8 cellular contexts compared by ENCODE assay signal in genomic region chr19:588093-588742, GRCh38. TPM values are rescaled to one million over a fixed set of nuclear protein-coding genes. Genes with fewer than 3 reads are reported as not detected.
DNase-seq lines count a peak whose midpoint lies in the region; ATAC-seq and TF ChIP-seq lines count a peak whose summit lies in the region.

No MANE protein-coding gene starts in this region.

- H3K27me3 Mint-ChIP-seq in activated naive CD8-positive, alpha-beta T cell treated with anti-CD3 and anti-CD28 coated beads for 36 hours = peaks cover 44% of the 10 kb centered on the region

- TF ChIP-seq CTCF in NB4 (IDR thresholded peaks at IDR 0.05; ENCODE audit: low read depth, low read length) = peak; percentile 45

- DNase-seq in EH (ENCODE audit: low read depth) (peak; percentile 93), NB4 (ENCODE audit: low read depth) (peak; percentile 77), SHP77 treated with DMSO at 0.1 percent for 48 hours (lab: John Stamatoyannopoulos, UW) (peak; percentile 77), Right ventricle myocardium superior (peak; percentile 78), retina (peak; percentile 77)
- DNase-seq in activated naive CD8-positive, alpha-beta T cell treated with anti-CD3 and anti-CD28 coated beads for 36 hours = peak; percentile 78

- H3K4me3 Mint-ChIP-seq in activated naive CD8-positive, alpha-beta T cell treated with anti-CD3 and anti-CD28 coated beads for 36 hours = no peak overlapping the region

- H3K27ac Mint-ChIP-seq in activated naive CD8-positive, alpha-beta T cell treated with anti-CD3 and anti-CD28 coated beads for 36 hours = no peak overlapping the region

- intact Hi-C loops in Right ventricle myocardium superior (cut with DNase I) = no loop called here

- H3K36me3 Mint-ChIP-seq in activated naive CD8-positive, alpha-beta T cell treated with anti-CD3 and anti-CD28 coated beads for 36 hours = no peaks in the 10 kb centered on the region

- no peak overlapping the region for H3K4me3 ChIP-seq in NB4 (ENCODE audit: low read depth, low read length)

- H3K4me1 Mint-ChIP-seq in activated naive CD8-positive, alpha-beta T cell treated with anti-CD3 and anti-CD28 coated beads for 36 hours = peaks cover 5% of the 10 kb centered on the region

- no peak for TF ChIP-seq POLR2A in NB4 (IDR thresholded peaks at IDR 0.05; ENCODE audit: extremely low read depth, insufficient read length)

- peak; percentile 28 for ATAC-seq in Right ventricle myocardium superior (ENCODE audit: poor library complexity)
- no peak for ATAC-seq in GM18520 (IDR thresholded peaks at IDR 0.05; ENCODE audit: unreplicated experiment)
- ATAC-seq in GM19467 (IDR thresholded peaks at IDR 0.05; ENCODE audit: unreplicated experiment) = no peak

- no peaks in the 10 kb centered on the region for H3K9me3 Mint-ChIP-seq in activated naive CD8-positive, alpha-beta T cell treated with anti-CD3 and anti-CD28 coated beads for 36 hours

RNA-seq across cellular contexts. Expression of gene HCN2, which starts 1.5 kb away (rescaled TPM):
- under 1 TPM; 0.31 to 0.34 TPM for total RNA-seq in activated naive CD8-positive, alpha-beta T cell treated with anti-CD3 and anti-CD28 coated beads for 36 hours
- total RNA-seq in Right ventricle myocardium superior = 4.1 TPM

RNA-seq across cellular contexts. Expression of gene BSG, which starts 15.8 kb away (rescaled TPM):
- total RNA-seq in activated naive CD8-positive, alpha-beta T cell treated with anti-CD3 and anti-CD28 coated beads for 36 hours = 100 to 1,000 TPM; 167 to 168 TPM
- total RNA-seq in Right ventricle myocardium superior = 1,928 TPM

RNA-seq across cellular contexts. Expression of gene GZMM, which starts 44.4 kb away (rescaled TPM):
- total RNA-seq in activated naive CD8-positive, alpha-beta T cell treated with anti-CD3 and anti-CD28 coated beads for 36 hours = 10 to 100 TPM; 42.0 to 49.0 TPM
- total RNA-seq in Right ventricle myocardium superior = 0.32 TPM

RNA-seq across cellular contexts. Expression of gene POLRMT, which starts 45.1 kb away (rescaled TPM):
- 10 to 100 TPM; 73.3 to 74.6 TPM for total RNA-seq in activated naive CD8-positive, alpha-beta T cell treated with anti-CD3 and anti-CD28 coated beads for 36 hours
- 54.5 TPM for total RNA-seq in Right ventricle myocardium superior

RNA-seq across cellular contexts. Expression of gene FGF22, which starts 51.5 kb away (rescaled TPM):
- not detected for total RNA-seq in activated naive CD8-positive, alpha-beta T cell treated with anti-CD3 and anti-CD28 coated beads for 36 hours
- not detected for total RNA-seq in Right ventricle myocardium superior

Comparison
In these comparisons a context has a peak if more than half of its experiments do, and no peak if none do; other contexts are left out.
1. RNA of gene BSG, which starts 15.8 kb away (total RNA-seq): 1,928 TPM in Right ventricle myocardium superior (single experiment); 167 to 168 TPM in activated naive CD8-positive, alpha-beta T cell treated with anti-CD3 and anti-CD28 coated beads for 36 hours; every median in the first group is over 10 times any median in the second.
2. RNA of gene GZMM, which starts 44.4 kb away (total RNA-seq): 42.0 to 49.0 TPM in activated naive CD8-positive, alpha-beta T cell treated with anti-CD3 and anti-CD28 coated beads for 36 hours; 0.32 TPM in Right ventricle myocardium superior (single experiment); every median in the first group is over 10 times any median in the second.
3. Peak in every context shown above with its lines, with median percentiles within 50 percentile points of each other: DNase-seq.